In genomic region chr9:137273616-137274320, GRCh38 we compare ENCODE assay signal across 17 cellular contexts. TPM values are rescaled to one million over a fixed set of nuclear protein-coding genes. Genes with fewer than 3 reads are reported as not detected.
A peak's percentile ranks its signal among the peaks of the same experiment; 100 is the strongest.
DNase-seq lines count a peak whose midpoint lies in the region; ATAC-seq, FAIRE-seq and TF ChIP-seq lines count a peak whose summit lies in the region.
"Had no signal": no experiment of that assay in that cellular context is flagged by ENCODE, and none has a peak within 500 bp of the region (broad histone marks: within the 10 kb centered on the region; RNA-seq: fewer than 3 reads in every experiment).

No MANE protein-coding gene starts in this region.

- no peak overlapping the region for H2AK5ac ChIP-seq in neuronal stem cell (ENCODE audit: low read depth, low read length)

- DNase-seq in H7 (peak; percentile 59), NCI-H2171 (lab: John Stamatoyannopoulos, UW) (peak; percentile 67), bronchial epithelial cell (ENCODE audit: low read depth) (peak; percentile 73), neuronal stem cell (ENCODE audit: low spot score) (no peak), GOT3 (lab: John Stamatoyannopoulos, UW) (no peak), medulla oblongata (ENCODE audit: extremely low spot score) (no peak)
- DNase-seq: activated CD8-positive, alpha-beta T cell treated with anti-CD3 and anti-CD28 coated beads, Interleukin-2, amount 10 ng/mL, durations not matched to agents 7 days and 5 days; activated gamma-delta T cell; brain microvascular endothelial cell; glutamatergic neuron; NCI-H226 had no signal

- no peak overlapping the region for H2BK5ac ChIP-seq in neuronal stem cell (ENCODE audit: low read length)

- peak; percentile 70 for FAIRE-seq in bronchial epithelial cell (lab: Jason Lieb, UNC)
- FAIRE-seq: endometrium had no signal

- no peak overlapping the region for H2AFZ ChIP-seq in neuronal stem cell (ENCODE audit: low read length)

- no peak overlapping the region for H3K23ac ChIP-seq in neuronal stem cell (ENCODE audit: low read depth, low read length, poor library complexity)

- no peak for ATAC-seq in GM21825 (IDR thresholded peaks at IDR 0.05; ENCODE audit: unreplicated experiment)
- ATAC-seq: activated CD8-positive, alpha-beta T cell treated with anti-CD3 and anti-CD28 coated beads, Interleukin-2, amount 10 ng/mL, durations not matched to agents 7 days and 5 days had no signal

- H2BK12ac ChIP-seq in neuronal stem cell (ENCODE audit: low read length), result no peak overlapping the region

- H2BK120ac ChIP-seq in neuronal stem cell (ENCODE audit: low read depth, low read length), result no peak overlapping the region

- peaks cover 0 to under 1% of the 10 kb centered on the region in 2 donors for H3K9me3 ChIP-seq in neuronal stem cell (replicated peaks in 1 of 2; ENCODE audit: control insufficient read depth in 2 of 2, insufficient read depth in 1 of 2, low read depth in 1 of 2, low read length in 2 of 2)
- H3K9me3 ChIP-seq: thoracic aorta had no signal

- H4K8ac ChIP-seq in neuronal stem cell (ENCODE audit: low read depth, low read length), result peak overlapping the region; percentile 82

- H4K91ac ChIP-seq in neuronal stem cell (ENCODE audit: low read depth, low read length, poor library complexity), result peak overlapping the region; percentile 53

- H3K14ac ChIP-seq in neuronal stem cell (ENCODE audit: low read length), result no peak overlapping the region

- WGBS in neuronal stem cell (ENCODE audit: extremely low coverage in 2 of 2, insufficient read length in 2 of 2, insufficient replicate concordance in 1 of 2), 2 donors, result no CpG with 5 or more reads among the region's 15 CpGs

- H3K4me3 ChIP-seq in H7 (ENCODE audit: insufficient read depth, low read depth, low read length) (no peak overlapping the region), bronchial epithelial cell (ENCODE audit: low read depth, low read length) (no peak overlapping the region), neuronal stem cell (ENCODE audit: low read length in 2 of 2) (peak overlapping the region in 1 of 2 donors; percentile 61)
- H3K4me3 ChIP-seq: skin epidermis, thoracic aorta had no signal

- peak overlapping the region; percentile 79 for H3K9ac ChIP-seq in neuronal stem cell (ENCODE audit: low read depth, low read length, poor library complexity)

- H3K18ac ChIP-seq in neuronal stem cell (ENCODE audit: low read length), result no peak overlapping the region

- H3K27me3 ChIP-seq in H7 (ENCODE audit: control insufficient read depth, insufficient read depth, low read length), result no peaks in the 10 kb centered on the region
- no peaks in the 10 kb centered on the region for H3K27me3 ChIP-seq in bronchial epithelial cell (ENCODE audit: control insufficient read depth, insufficient read depth, low read length)
- peaks cover 0 to 10% (median under 1%) of the 10 kb centered on the region in 3 experiments for H3K27me3 ChIP-seq in neuronal stem cell (ENCODE audit: control insufficient read depth in 3 of 3, insufficient read depth in 3 of 3, low read depth in 1 of 3, low read length in 3 of 3)
- H3K27me3 ChIP-seq: brain microvascular endothelial cell had no signal

- H3K4ac ChIP-seq in neuronal stem cell (ENCODE audit: low read length), result no peak overlapping the region

- H3K36me3 ChIP-seq in H7 (replicated peaks; ENCODE audit: control insufficient read depth, insufficient read depth, low read length) (peaks cover 13% of the 10 kb centered on the region), bronchial epithelial cell (ENCODE audit: control insufficient read depth, insufficient read depth, low read length) (peaks cover 13% of the 10 kb centered on the region), neuronal stem cell (replicated peaks in 1 of 2; ENCODE audit: control insufficient read depth in 2 of 2, insufficient read depth in 2 of 2, low read length in 2 of 2) (peaks cover 25 to 46% of the 10 kb centered on the region in 2 donors)

- H3K27ac ChIP-seq in neuronal stem cell (replicated peaks; ENCODE audit: low read length), result no peak overlapping the region
- H3K27ac ChIP-seq: brain microvascular endothelial cell, thoracic aorta had no signal

- H3K4me2 ChIP-seq in neuronal stem cell (ENCODE audit: insufficient read depth, low read length, poor library complexity, severe bottlenecking), result no peak overlapping the region

- no peak for TF ChIP-seq CTCF in bronchial epithelial cell (IDR thresholded peaks at IDR 0.05; ENCODE audit: insufficient read depth, low read length, severe bottlenecking)

- H3K4me1 ChIP-seq in neuronal stem cell (ENCODE audit: control insufficient read depth in 2 of 2, insufficient read depth in 1 of 2, low read depth in 1 of 2, low read length in 2 of 2), result peaks cover 11 to 18% of the 10 kb centered on the region in 2 donors

- no peak overlapping the region for H2BK15ac ChIP-seq in neuronal stem cell (ENCODE audit: low read length)

- H3K79me1 ChIP-seq in neuronal stem cell (ENCODE audit: low read depth, low read length), result peaks cover 4% of the 10 kb centered on the region

RNA-seq across cellular contexts. Expression of gene TOR4A, which starts 3.8 kb away (rescaled TPM):
- 21.3 and 23.2 TPM in 2 replicates for total RNA-seq in H7 (2014; rRNA removed; shearing (Covaris generic))
- 18.7 and 25.0 TPM in 2 replicates for total RNA-seq in bronchial epithelial cell
- polyA plus RNA-seq in neuronal stem cell (2013, experiment 1 of 2), result 3.1 TPM
- 3.0 TPM for polyA plus RNA-seq in neuronal stem cell (2013, experiment 2 of 2)

RNA-seq across cellular contexts. Expression of gene NELFB, which starts 18.6 kb away (rescaled TPM):
- 112 and 121 TPM in 2 replicates for total RNA-seq in H7 (2014; rRNA removed; shearing (Covaris generic))
- 59.8 and 67.9 TPM in 2 replicates for total RNA-seq in bronchial epithelial cell
- polyA plus RNA-seq in neuronal stem cell (2013, experiment 1 of 2), result 45.7 TPM
- 46.2 TPM for polyA plus RNA-seq in neuronal stem cell (2013, experiment 2 of 2)

RNA-seq across cellular contexts. Expression of gene STPG3, which starts 22.7 kb away (rescaled TPM):
- total RNA-seq in H7 (2014; rRNA removed; shearing (Covaris generic)), result not detected in 2 replicates
- total RNA-seq in bronchial epithelial cell, result not detected in 2 replicates
- 0.07 TPM for polyA plus RNA-seq in neuronal stem cell (2013, experiment 1 of 2)
- not detected for polyA plus RNA-seq in neuronal stem cell (2013, experiment 2 of 2)
- total RNA-seq: activated CD8-positive, alpha-beta T cell treated with anti-CD3 and anti-CD28 coated beads, Interleukin-2, amount 10 ng/mL, durations not matched to agents 7 days and 5 days; kidney epithelial cell; thoracic aorta had no signal
- polyA plus RNA-seq: neural cell had no signal

RNA-seq across cellular contexts. Expression of gene NRARP, which starts 28.3 kb away (rescaled TPM):
- total RNA-seq in H7 (2014; rRNA removed; shearing (Covaris generic)), result 27.7 and 34.8 TPM in 2 replicates
- 3.4 and 14.5 TPM in 2 replicates for total RNA-seq in bronchial epithelial cell
- polyA plus RNA-seq in neuronal stem cell (2013, experiment 1 of 2), result 51.2 TPM
- 51.6 TPM for polyA plus RNA-seq in neuronal stem cell (2013, experiment 2 of 2)

RNA-seq across cellular contexts. Expression of gene TUBB4B, which starts 32.7 kb away (rescaled TPM):
- 238 and 257 TPM in 2 replicates for total RNA-seq in H7 (2014; rRNA removed; shearing (Covaris generic))
- total RNA-seq in bronchial epithelial cell, result 82.7 and 193 TPM in 2 replicates
- 358 TPM for polyA plus RNA-seq in neuronal stem cell (2013, experiment 1 of 2)
- polyA plus RNA-seq in neuronal stem cell (2013, experiment 2 of 2), result 354 TPM

Comparison
In these comparisons a context has a peak if more than half of its experiments do, and no peak if none do; other contexts are left out.
1. DNase-seq: peak in H7 (single experiment), NCI-H2171 (single experiment) and bronchial epithelial cell (single experiment); none in neuronal stem cell (single experiment), GOT3 (single experiment) and medulla oblongata (single experiment).